9 cellular contexts compared by ENCODE assay signal in genomic region chr1:119275930-119276215, GRCh38.
"Had no signal": no experiment of that assay in that cellular context is flagged by ENCODE, and none has a peak within 500 bp of the region (broad histone marks: within the 10 kb centered on the region; RNA-seq: fewer than 3 reads in every experiment).

No MANE protein-coding gene starts in this region.

- ATAC-seq: stimulated activated naive CD8-positive, alpha-beta T cell treated with anti-CD3 and anti-CD28 coated beads, Interleukin-15, Interleukin-2, amounts not matched to agents 100 U/mL and 50 U/mL, for 24 hours had no signal

- H3K9me3 ChIP-seq: left ventricle myocardium inferior, ovary, psoas muscle, thyroid gland had no signal

- H3K4me3 ChIP-seq: coronary artery, left ventricle myocardium inferior, ovary, psoas muscle, thyroid gland had no signal

- DNase-seq: activated effector memory CD4-positive, alpha-beta T cell treated with Interleukin-2 at 50 U/mL for 16 hours; cerebellar nuclear complex; left ventricle myocardium inferior; psoas muscle had no signal

- H3K27ac ChIP-seq: coronary artery, foreskin keratinocyte, left ventricle myocardium inferior, ovary, psoas muscle, thyroid gland had no signal

- H3K27me3 ChIP-seq: foreskin keratinocyte, ovary, thyroid gland had no signal

- H3K4me1 ChIP-seq: left ventricle myocardium inferior, psoas muscle, thyroid gland had no signal

- H3K36me3 ChIP-seq: left ventricle myocardium inferior, ovary, thyroid gland had no signal
